In the genomic region with DNA sequence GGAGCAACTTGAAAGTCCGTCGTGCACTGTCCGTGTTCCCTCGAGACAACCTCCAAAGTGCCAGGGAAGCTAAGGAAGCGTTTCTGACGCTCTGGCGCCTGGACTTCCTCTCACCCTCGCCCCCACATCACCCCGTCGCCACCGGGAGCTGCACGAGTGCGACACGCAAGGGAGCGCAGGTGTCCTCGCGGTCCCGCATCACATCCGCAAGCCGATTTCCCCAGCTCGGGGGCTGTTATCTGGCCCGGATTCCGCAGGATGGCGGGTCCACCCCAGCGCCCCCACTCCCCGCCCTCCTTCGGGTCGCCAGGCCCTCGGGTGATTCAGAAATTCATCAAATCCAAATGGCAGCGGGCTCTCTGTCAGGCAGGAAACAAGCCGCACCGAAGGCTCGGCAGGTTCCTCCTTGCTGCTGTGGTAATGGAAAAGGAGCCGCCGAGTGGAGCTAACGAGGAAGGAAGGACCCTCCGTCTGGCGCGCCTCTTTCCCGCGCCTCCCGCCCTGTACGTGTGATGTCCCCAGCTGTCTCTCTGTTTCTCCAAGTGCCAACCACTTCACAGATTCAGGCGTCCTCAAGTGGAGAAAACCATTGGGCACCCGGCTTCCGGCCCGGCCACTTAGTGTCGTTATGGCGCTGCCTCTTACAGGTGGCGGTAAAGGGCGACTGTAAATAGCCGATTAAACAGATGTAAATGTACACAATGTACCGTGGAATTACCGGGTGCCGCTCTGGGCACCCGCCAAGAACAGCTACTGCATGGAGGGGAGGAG, we compare ENCODE assay signal across 8 cellular contexts. TPM values are rescaled to one million over a fixed set of nuclear protein-coding genes. Genes with fewer than 3 reads are reported as not detected.
A peak's percentile ranks its signal among the peaks of the same experiment; 100 is the strongest.
DNase-seq lines count a peak whose midpoint lies in the region; ATAC-seq, FAIRE-seq and TF ChIP-seq lines count a peak whose summit lies in the region.

No MANE protein-coding gene starts in this region.

- peak overlapping the region; percentile 97 to 100 (median 98) for H3K9ac ChIP-seq in BLaER1 treated with 17β-estradiol and CSF1 and Interleukin-3, amounts not matched to agents 10 nM and 100 nM

- peak overlapping the region; percentile 96 to 100 (median 99) for H3K27ac ChIP-seq in BLaER1 treated with 17β-estradiol and CSF1 and Interleukin-3, amounts not matched to agents 10 nM and 100 nM
- H3K27ac ChIP-seq in pancreas: peak overlapping the region; percentile 96 to 99 (median 98)
- H3K27ac ChIP-seq in upper lobe of right lung: peak overlapping the region; percentile 94

- peak; percentile 34 for DNase-seq in MG63
- DNase-seq in SHP77 (lab: John Stamatoyannopoulos, UW): peak; percentile 62 to 71
- DNase-seq in activated naive CD4-positive, alpha-beta T cell treated with Interleukin-2 at 50 U/mL for 16 hours: peak; percentile 65
- peak; percentile 85 for DNase-seq in Right ventricle myocardium inferior (ENCODE audit: missing footprints)
- DNase-seq in pancreas: peak; percentile 55 to 85 (median 70)
- peak; percentile 86 for DNase-seq in upper lobe of right lung

- intact Hi-C loops in Right ventricle myocardium inferior (cut with DNase I) (loop anchor here (5.0 to 10.0 kb wide), 3 partner anchors 40 to 522 kb away; a partner anchor contains a TSS), pancreas (cut with DNase I) (no loop called here), upper lobe of right lung (cut with DNase I) (no loop called here)

- WGBS in pancreas, 2 donors: 0% methylated on average over 54 to 56 of the region's 56 CpGs

- peak overlapping the region; percentile 84 to 97 (median 92) for H3K4me3 ChIP-seq in BLaER1 treated with 17β-estradiol and CSF1 and Interleukin-3, amounts not matched to agents 10 nM and 100 nM
- H3K4me3 ChIP-seq in MG63 (peak overlapping the region; percentile 71), pancreas (peak overlapping the region; percentile 83 to 89 (median 86)), upper lobe of right lung (peak overlapping the region; percentile 94)

- peaks cover 58 to 76% (median 70%) of the 10 kb centered on the region in 10 experiments for H3K4me1 ChIP-seq in BLaER1 treated with 17β-estradiol and CSF1 and Interleukin-3, amounts not matched to agents 10 nM and 100 nM
- H3K4me1 ChIP-seq in pancreas: peaks cover 19 to 48% (median 21%) of the 10 kb centered on the region in 3 donors
- peaks cover 43% of the 10 kb centered on the region for H3K4me1 ChIP-seq in upper lobe of right lung

- no peaks in the 10 kb centered on the region for H3K9me3 ChIP-seq in BLaER1 treated with 17β-estradiol and CSF1 and Interleukin-3, amounts not matched to agents 10 nM and 100 nM (replicated peaks in 1 of 11)
- H3K9me3 ChIP-seq in MG63 (no peaks in the 10 kb centered on the region), pancreas (no peaks in the 10 kb centered on the region), upper lobe of right lung (no peaks in the 10 kb centered on the region)

- peaks cover 20 to 30% (median 29%) of the 10 kb centered on the region in 11 experiments; a peak in 21 of 22 replicates for H4K20me1 ChIP-seq in BLaER1 treated with 17β-estradiol and CSF1 and Interleukin-3, amounts not matched to agents 10 nM and 100 nM

- H3K27me3 ChIP-seq in BLaER1 treated with 17β-estradiol and CSF1 and Interleukin-3, amounts not matched to agents 10 nM and 100 nM: peaks cover 0 to 31% (median 23%) of the 10 kb centered on the region in 11 experiments; a peak in 16 of 22 replicates
- H3K27me3 ChIP-seq in MG63 (no peaks in the 10 kb centered on the region), pancreas (no peaks in the 10 kb centered on the region), upper lobe of right lung (no peaks in the 10 kb centered on the region)

- no peak for TF ChIP-seq CTCF in pancreas (IDR thresholded peaks at IDR 0.05)
- no peak for TF ChIP-seq CTCF in upper lobe of right lung (IDR thresholded peaks at IDR 0.05)

- no peak for FAIRE-seq in pancreas (lab: Jason Lieb, UNC)

- peak overlapping the region; percentile 89 to 98 (median 94) for H3K4me2 ChIP-seq in BLaER1 treated with 17β-estradiol and CSF1 and Interleukin-3, amounts not matched to agents 10 nM and 100 nM

- ATAC-seq in GM21526 (IDR thresholded peaks at IDR 0.05; ENCODE audit: low FRiP score, unreplicated experiment) (peak; percentile 35), Right ventricle myocardium inferior (peak; percentile 8), pancreas (peak; percentile 28 to 43 (median 40)), upper lobe of right lung (peak; percentile 44)

- H3K36me3 ChIP-seq in BLaER1 treated with 17β-estradiol and CSF1 and Interleukin-3, amounts not matched to agents 10 nM and 100 nM: peaks cover 0 to 17% (median 0%) of the 10 kb centered on the region in 11 experiments; a peak in 1 of 22 replicates
- H3K36me3 ChIP-seq in MG63 (no peaks in the 10 kb centered on the region), pancreas (no peaks in the 10 kb centered on the region), upper lobe of right lung (no peaks in the 10 kb centered on the region)

RNA-seq across cellular contexts. Expression of a gene that starts 0.9 kb away (rescaled TPM):
- 23.0 and 28.2 TPM in 2 replicates for total RNA-seq in MG63 (2014; rRNA removed; shearing (Covaris generic); ENCODE audit: low replicate concordance)
- total RNA-seq in Right ventricle myocardium inferior (52.2 TPM), pancreas (10 to 100 TPM; 14.5 to 25.1 (median 18.3) TPM), upper lobe of right lung (44.9 TPM)
- 1 to 10 TPM; 7.1 to 7.3 TPM for polyA plus RNA-seq in pancreas

Comparison
In these comparisons a context has a peak if more than half of its experiments do, and no peak if none do; other contexts are left out.
1. Peak in every context shown above with its lines: DNase-seq, ATAC-seq, H3K4me3 ChIP-seq and H3K27ac ChIP-seq.
2. DNase-seq: peak in every context shown above with its lines; median percentile 86 in upper lobe of right lung; 85 in Right ventricle myocardium inferior; 70 in pancreas; 66 in SHP77; 65 in activated naive CD4-positive, alpha-beta T cell treated with Interleukin-2 at 50 U/mL for 16 hours; 34 in MG63.